In genomic region chr3:63228677-63229076, GRCh38 we compare ENCODE assay signal across 7 cellular contexts. TPM values are rescaled to one million over a fixed set of nuclear protein-coding genes. Genes with fewer than 3 reads are reported as not detected.
DNase-seq lines count a peak whose midpoint lies in the region; ATAC-seq and TF ChIP-seq lines count a peak whose summit lies in the region.

No MANE protein-coding gene starts in this region.

- no peak overlapping the region for H3K4me3 ChIP-seq in stomach

- ATAC-seq in GM21576 (IDR thresholded peaks at IDR 0.05; ENCODE audit: unreplicated experiment) (peak; percentile 60), SK-N-SH treated with all-trans-retinoic acid at 6 μM for 48 hours (peak; percentile 84), left cardiac atrium (peak; percentile 55 to 63)

- TF ChIP-seq EP300 in stomach (IDR thresholded peaks at IDR 0.05): no peak

- no peaks in the 10 kb centered on the region for H3K4me1 ChIP-seq in stomach

- intact Hi-C loops in left cardiac atrium (cut with DNase I): loop anchor here in 1 of 2 donors (2.0 to 10.0 kb wide), 3 partner anchors 354 to 606 kb away; partner anchors contain the start of gene CADPS
- intact Hi-C loops in stomach (cut with DNase I; ENCODE audit: low total_unique reads): no loop called here

- no peaks in the 10 kb centered on the region for H3K36me3 ChIP-seq in stomach

- no peaks in the 10 kb centered on the region for H3K9me3 ChIP-seq in stomach

- no peaks in the 10 kb centered on the region for H3K27me3 ChIP-seq in stomach

- no peak overlapping the region for H3K27ac ChIP-seq in stomach

- DNase-seq in GM04504 (ENCODE audit: low read depth) (peak; percentile 17), left cardiac atrium (no peak), stomach (no peak), NCI-H226 (no peak)

- TF ChIP-seq POLR2A in stomach (IDR thresholded peaks at IDR 0.05): no peak

- TF ChIP-seq CTCF in LNCAP (IDR thresholded peaks at IDR 0.05) (peak; percentile 46; the same call in 1 of the 2 replicates), stomach (IDR thresholded peaks at IDR 0.05) (peak in 4 of 7 experiments; percentile 19 to 48 (median 32))

- WGBS in stomach, 5 donors: 10 to 17% (median 13%) methylated on average over 6 of the region's 6 CpGs

TF ChIP-seq in SK-N-SH treated with all-trans-retinoic acid at 6 μM for 48 hours, 23 proteins besides CTCF, POLR2A, EP300 and RAD21:
- TF ChIP-seq CREB5 (CRISPR knock-in tag; IDR thresholded peaks at IDR 0.05; ENCODE audit: low read depth) (no peak), CSDC2 (CRISPR knock-in tag; IDR thresholded peaks at IDR 0.05) (no peak), ZC3H10 (CRISPR knock-in tag; IDR thresholded peaks at IDR 0.05) (no peak), TSHZ2 (CRISPR knock-in tag; IDR thresholded peaks at IDR 0.05) (no peak), OSR1 (CRISPR knock-in tag; IDR thresholded peaks at IDR 0.05) (no peak), ZNF70 (CRISPR knock-in tag; IDR thresholded peaks at IDR 0.05) (no peak), ZFP3 (CRISPR knock-in tag; IDR thresholded peaks at IDR 0.05) (no peak), ISL1 (CRISPR knock-in tag; IDR thresholded peaks at IDR 0.05) (no peak), ZNF8 (CRISPR knock-in tag; IDR thresholded peaks at IDR 0.05) (no peak), TOX (CRISPR knock-in tag; IDR thresholded peaks at IDR 0.05; ENCODE audit: borderline replicate concordance) (no peak), SNAI2 (CRISPR knock-in tag; IDR thresholded peaks at IDR 0.05) (no peak), CSRNP3 (CRISPR knock-in tag; IDR thresholded peaks at IDR 0.05) (no peak), POU6F1 (CRISPR knock-in tag; IDR thresholded peaks at IDR 0.05; ENCODE audit: borderline replicate concordance, low read depth) (no peak)

RNA-seq across cellular contexts. Expression of gene SYNPR, which starts 49.4 kb away (rescaled TPM):
- total RNA-seq in left cardiac atrium: 10 to 100 TPM in 1 of 2 donors, 1 to 10 TPM in 1; 5.3 to 10.4 TPM
- 1 to 10 TPM in 2 of 5 donors, under 1 TPM in 1, not detected in 2; 0.29 to 1.7 (median 1.0) TPM for total RNA-seq in stomach
- under 1 TPM in 2 of 3 donors, not detected in 1; 0.13 to 0.31 TPM for polyA plus RNA-seq in stomach
